8 cellular contexts compared by ENCODE assay signal in genomic region chr16:74309789-74310781, GRCh38. TPM values are rescaled to one million over a fixed set of nuclear protein-coding genes. Genes with fewer than 3 reads are reported as not detected.
A peak's percentile ranks its signal among the peaks of the same experiment; 100 is the strongest.
DNase-seq lines count a peak whose midpoint lies in the region; ATAC-seq and TF ChIP-seq lines count a peak whose summit lies in the region.

No MANE protein-coding gene starts in this region.

- H3K36me3 Mint-ChIP-seq in endothelial cell (ENCODE audit: low read depth, unreplicated experiment) = peaks cover 31% of the 10 kb centered on the region

- peak; percentile 76 for TF ChIP-seq CTCF in endothelial cell (IDR thresholded peaks at IDR 0.05; ENCODE audit: unreplicated experiment)

- H3K27me3 Mint-ChIP-seq in endothelial cell (ENCODE audit: unreplicated experiment) = peaks cover 11% of the 10 kb centered on the region

- no peak overlapping the region for H3K27ac Mint-ChIP-seq in endothelial cell (ENCODE audit: unreplicated experiment)

- peak; percentile 17 to 21 for DNase-seq in NOMO-1 (lab: John Stamatoyannopoulos, UW; ENCODE audit: unreplicated experiment in 2 of 2)
- no peak for DNase-seq in NOMO-1 treated with dmso at 0.1 percent for 144 hours (lab: John Stamatoyannopoulos, UW; ENCODE audit: unreplicated experiment)
- peak; percentile 37 for DNase-seq in HK-2 (ENCODE audit: unreplicated experiment)
- peak; percentile 71 for DNase-seq in RKO (ENCODE audit: low spot score)
- DNase-seq in endothelial cell (ENCODE audit: low spot score) = peak; percentile 14
- DNase-seq in myocyte (ENCODE audit: low read depth) = peak; percentile 45
- DNase-seq in stimulated activated CD4-positive, alpha-beta T cell treated with anti-CD3 and anti-CD28 coated beads, Interleukin-4, amount 100 ng/mL, for 4 hours = no peak

- ATAC-seq in HG02970 (IDR thresholded peaks at IDR 0.05; ENCODE audit: low FRiP score, unreplicated experiment) = no peak

- H3K4me3 Mint-ChIP-seq in endothelial cell (ENCODE audit: unreplicated experiment) = no peak overlapping the region

- H3K4me1 Mint-ChIP-seq in endothelial cell (ENCODE audit: unreplicated experiment) = no peaks in the 10 kb centered on the region

- H3K9me3 Mint-ChIP-seq in endothelial cell (ENCODE audit: unreplicated experiment) = no peaks in the 10 kb centered on the region

RNA-seq across cellular contexts. Expression of gene PSMD7, which starts 13.5 kb away (rescaled TPM):
- 82.4 TPM for total RNA-seq in endothelial cell (ENCODE audit: unreplicated experiment)
- total RNA-seq in myocyte = 120 and 144 TPM in 2 replicates
- polyA plus RNA-seq in myocyte (2012) = 144 TPM

Comparison
In these comparisons a context has a peak if more than half of its experiments do, and no peak if none do; other contexts are left out.
1. DNase-seq: peak in NOMO-1 (2 of 2), HK-2 (single experiment), RKO (single experiment), endothelial cell (single experiment) and myocyte (single experiment); none in NOMO-1 treated with dmso at 0.1 percent for 144 hours (single experiment) and stimulated activated CD4-positive, alpha-beta T cell treated with anti-CD3 and anti-CD28 coated beads, Interleukin-4, amount 100 ng/mL, for 4 hours (0 of 2).